ENCODE assay signal across 8 cellular contexts in the genomic region with DNA sequence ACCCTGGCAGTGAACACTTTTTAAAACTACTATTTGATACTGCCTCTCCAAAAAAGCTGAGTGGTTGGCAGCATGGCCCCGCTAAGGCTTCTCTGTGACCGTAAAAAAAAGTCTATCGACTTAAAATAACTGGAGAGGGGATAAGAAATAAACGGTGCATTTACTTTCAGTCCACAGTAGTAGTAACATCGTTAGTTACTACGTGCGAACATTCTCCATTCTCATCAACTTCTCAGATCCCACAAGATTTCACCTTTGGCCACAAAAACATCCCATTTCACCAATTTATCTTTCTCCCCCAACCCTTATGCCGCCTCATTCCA.
DNase-seq lines count a peak whose midpoint lies in the region; ATAC-seq and TF ChIP-seq lines count a peak whose summit lies in the region.

No MANE protein-coding gene starts in this region.

- peak overlapping the region; percentile 88 for H3K27ac ChIP-seq in BLaER1
- H3K27ac ChIP-seq in brain microvascular endothelial cell, result peak overlapping the region; percentile 64

- H3K27me3 Mint-ChIP-seq in memory B cell, result no peaks in the 10 kb centered on the region

- DNase-seq in brain microvascular endothelial cell (no peak), memory B cell (ENCODE audit: low spot score in 2 of 2) (no peak), NCI-H1694 (lab: John Stamatoyannopoulos, UW) (no peak), midbrain (lab: John Stamatoyannopoulos, UW) (no peak)
- no peak for DNase-seq in stimulated activated CD4-positive, alpha-beta T cell treated with anti-CD3 and anti-CD28 coated beads, Interleukin-4, amount 100 ng/mL, for 4 hours

- H3K36me3 Mint-ChIP-seq in memory B cell, result peaks cover 8% of the 10 kb centered on the region

- peak overlapping the region; percentile 82 for H3K4me2 ChIP-seq in BLaER1

- no peaks in the 10 kb centered on the region for H3K9me3 ChIP-seq in BLaER1

- H3K4me3 Mint-ChIP-seq in memory B cell, result peak overlapping the region; percentile 93

- H3K4me3 ChIP-seq in BLaER1, result peak overlapping the region; percentile 89
- peak overlapping the region; percentile 100 for H3K4me3 ChIP-seq in brain microvascular endothelial cell (ENCODE audit: low read depth, low read length)

- H3K4me1 ChIP-seq in BLaER1, result peaks cover 44% of the 10 kb centered on the region

- peaks cover 22% of the 10 kb centered on the region for H3K4me1 Mint-ChIP-seq in memory B cell

- H3K27ac Mint-ChIP-seq in memory B cell, result peak overlapping the region; percentile 98

- peak overlapping the region; percentile 90 for H3K9ac ChIP-seq in BLaER1

- in situ Hi-C loops in brain microvascular endothelial cell (cut with HindIII; ENCODE audit: low pct_ligation_motif_present, low sequenced_read_pairs), result no loop called here

- H3K9me3 Mint-ChIP-seq in memory B cell, result no peaks in the 10 kb centered on the region

- H3K27me3 ChIP-seq in BLaER1 (no peaks in the 10 kb centered on the region), brain microvascular endothelial cell (replicated peaks) (no peaks in the 10 kb centered on the region)

- no peaks in the 10 kb centered on the region for H4K20me1 ChIP-seq in BLaER1

- ATAC-seq in GM21367 (IDR thresholded peaks at IDR 0.05; ENCODE audit: unreplicated experiment) (peak; percentile 19), HG03571 (IDR thresholded peaks at IDR 0.05; ENCODE audit: unreplicated experiment) (peak; percentile 24), memory B cell (ENCODE audit: low read depth) (peak; percentile 36)

- TF ChIP-seq CTCF in brain microvascular endothelial cell (IDR thresholded peaks at IDR 0.05; ENCODE audit: low read depth, low read length, missing control alignments), result no peak

- H3K36me3 ChIP-seq in BLaER1 (peaks cover 31% of the 10 kb centered on the region), brain microvascular endothelial cell (replicated peaks) (peaks cover 14% of the 10 kb centered on the region)
